Comparison of ENCODE assay signal across 21 cellular contexts in the genomic region with DNA sequence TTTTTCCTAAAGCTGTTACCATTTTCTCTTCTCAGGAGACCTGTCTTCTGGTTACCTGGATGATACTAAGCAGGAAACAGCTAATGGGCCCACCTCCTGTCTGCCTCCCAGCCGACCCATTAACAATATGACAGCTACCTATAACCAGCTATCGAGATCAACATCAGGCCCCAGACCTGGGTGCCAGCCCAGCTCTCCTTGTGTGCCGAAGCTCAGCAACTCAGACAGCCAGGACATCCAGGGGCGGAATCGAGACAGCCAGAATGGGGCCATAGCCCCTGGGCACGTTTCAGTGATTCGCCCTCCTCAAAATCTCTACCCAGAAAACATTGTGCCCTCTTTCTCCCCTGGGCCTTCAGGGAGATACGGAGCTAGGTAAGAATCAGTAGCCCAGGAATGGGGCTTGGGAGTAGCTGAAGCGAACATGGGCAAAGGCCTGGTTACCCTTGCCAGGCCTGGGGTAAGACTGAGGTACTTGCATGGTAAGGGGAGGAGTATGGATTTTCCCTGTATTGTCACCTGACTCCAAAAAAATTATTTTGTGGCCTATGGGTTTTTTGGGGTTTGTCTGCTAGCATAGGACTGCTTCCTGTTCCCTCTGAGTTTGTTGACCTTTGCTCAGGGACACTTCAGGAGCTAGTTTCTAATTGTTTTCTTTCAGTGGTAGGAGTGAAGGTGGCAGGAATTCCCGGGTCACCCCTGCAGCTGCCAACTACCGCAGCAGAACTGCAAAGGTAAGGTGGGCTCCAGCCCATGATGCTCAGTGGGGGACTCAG. TPM values are rescaled to one million over a fixed set of nuclear protein-coding genes. Genes with fewer than 3 reads are reported as not detected.
DNase-seq lines count a peak whose midpoint lies in the region; ATAC-seq and TF ChIP-seq lines count a peak whose summit lies in the region.
"Had no signal": no experiment of that assay in that cellular context is flagged by ENCODE, and none has a peak within 500 bp of the region (broad histone marks: within the 10 kb centered on the region; RNA-seq: fewer than 3 reads in every experiment).

No MANE protein-coding gene starts in this region.

- TF ChIP-seq CTCF in chondrocyte (IDR thresholded peaks at IDR 0.05) (no peak), neural progenitor cell (IDR thresholded peaks at IDR 0.05) (no peak), left lung (IDR thresholded peaks at IDR 0.05) (no peak)

- DNase-seq in T-helper 1 cell: no peak
- peak; percentile 6 for DNase-seq in D341Med (ENCODE audit: low spot score)
- DNase-seq in chondrocyte (ENCODE audit: low spot score): peak; percentile 64
- no peak for DNase-seq in neural progenitor cell (ENCODE audit: low spot score)
- DNase-seq in cerebellar nuclear complex (lab: John Stamatoyannopoulos, UW): no peak
- DNase-seq in CD1c-positive myeloid dendritic cell (ENCODE audit: extremely low spot score): no peak
- DNase-seq in left lung: no peak
- DNase-seq: 8988T; DMS79 treated with DMSO at 0.1 percent for 48 hours; effector memory CD4-positive, alpha-beta T cell; hypothalamus; IMR-90; kidney glomerular epithelial cell; MV-4-11; NCI-H2029 treated with DMSO at 0.1 percent for 48 hours; NCI-H524; OCI-M1 had no signal

- H3K36me3 Mint-ChIP-seq in T-helper 1 cell treated with Interleukin-12 subunit alpha and Interleukin-12 subunit beta and Interleukin-4 antibody, amounts not matched to agents 30 μg/mL and 1 μg/mL, for 36 hours (ENCODE audit: low read depth): peaks cover 67% of the 10 kb centered on the region
- H3K36me3 Mint-ChIP-seq in chondrocyte (ENCODE audit: low read depth): peaks cover 44% of the 10 kb centered on the region
- H3K36me3 Mint-ChIP-seq in neural progenitor cell: peaks cover 57% of the 10 kb centered on the region

- H4K20me1 ChIP-seq in neural progenitor cell (ENCODE audit: low read depth): no peaks in the 10 kb centered on the region
- H4K20me1 ChIP-seq: BLaER1 had no signal

- ATAC-seq in left lung: no peak

- H3K4me3 ChIP-seq in neural progenitor cell (no peak overlapping the region), left lung (no peak overlapping the region)
- H3K4me3 ChIP-seq: BLaER1, SJSA1, skin epidermis had no signal

- no peak overlapping the region for H3K4me3 Mint-ChIP-seq in T-helper 1 cell treated with Interleukin-12 subunit alpha and Interleukin-12 subunit beta and Interleukin-4 antibody, amounts not matched to agents 30 μg/mL and 1 μg/mL, for 36 hours
- H3K4me3 Mint-ChIP-seq in chondrocyte (ENCODE audit: unreplicated experiment) (no peak overlapping the region), neural progenitor cell (no peak overlapping the region)

- H3K4me1 Mint-ChIP-seq in T-helper 1 cell treated with Interleukin-12 subunit alpha and Interleukin-12 subunit beta and Interleukin-4 antibody, amounts not matched to agents 30 μg/mL and 1 μg/mL, for 36 hours (ENCODE audit: low read depth): peaks cover 12% of the 10 kb centered on the region
- H3K4me1 Mint-ChIP-seq in chondrocyte (ENCODE audit: low read depth) (peaks cover 9% of the 10 kb centered on the region), neural progenitor cell (peaks cover 26% of the 10 kb centered on the region)

- no peak overlapping the region for H3K9ac ChIP-seq in neural progenitor cell
- H3K9ac ChIP-seq: BLaER1 had no signal

- peaks cover 7% of the 10 kb centered on the region for H3K9me3 Mint-ChIP-seq in T-helper 1 cell treated with Interleukin-12 subunit alpha and Interleukin-12 subunit beta and Interleukin-4 antibody, amounts not matched to agents 30 μg/mL and 1 μg/mL, for 36 hours
- H3K9me3 Mint-ChIP-seq in chondrocyte (ENCODE audit: low read depth) (peaks cover 12% of the 10 kb centered on the region), neural progenitor cell (peaks cover 11% of the 10 kb centered on the region)

- no peaks in the 10 kb centered on the region for H3K27me3 ChIP-seq in neural progenitor cell
- H3K27me3 ChIP-seq in left lung: no peaks in the 10 kb centered on the region
- H3K27me3 ChIP-seq: BLaER1, SJSA1 had no signal

- H3K36me3 ChIP-seq in neural progenitor cell (no peaks in the 10 kb centered on the region), left lung (peaks cover 11 to 91% of the 10 kb centered on the region in 2 donors)

- H3K4me2 ChIP-seq in neural progenitor cell: no peak overlapping the region

- peak overlapping the region; percentile 29 for H3K27ac Mint-ChIP-seq in T-helper 1 cell treated with Interleukin-12 subunit alpha and Interleukin-12 subunit beta and Interleukin-4 antibody, amounts not matched to agents 30 μg/mL and 1 μg/mL, for 36 hours
- H3K27ac Mint-ChIP-seq in chondrocyte (ENCODE audit: unreplicated experiment): no peak overlapping the region
- peak overlapping the region; percentile 27 for H3K27ac Mint-ChIP-seq in neural progenitor cell

- intact Hi-C loops in left lung (cut with DNase I): no loop called here

- no peak overlapping the region for H2AFZ ChIP-seq in neural progenitor cell (replicated peaks)

- H3K27ac ChIP-seq in neural progenitor cell (no peak overlapping the region), left lung (no peak overlapping the region)
- H3K27ac ChIP-seq: BLaER1, SJSA1, skin epidermis had no signal

- H3K27me3 Mint-ChIP-seq in T-helper 1 cell treated with Interleukin-12 subunit alpha and Interleukin-12 subunit beta and Interleukin-4 antibody, amounts not matched to agents 30 μg/mL and 1 μg/mL, for 36 hours (ENCODE audit: low read depth): no peaks in the 10 kb centered on the region
- H3K27me3 Mint-ChIP-seq in chondrocyte (ENCODE audit: low read depth): no peaks in the 10 kb centered on the region
- peaks cover 4% of the 10 kb centered on the region for H3K27me3 Mint-ChIP-seq in neural progenitor cell (ENCODE audit: insufficient read depth, low read depth)

- no peaks in the 10 kb centered on the region for H3K4me1 ChIP-seq in neural progenitor cell
- peaks cover 3 to 10% of the 10 kb centered on the region in 2 donors for H3K4me1 ChIP-seq in left lung

- no peaks in the 10 kb centered on the region for H3F3A ChIP-seq in neural progenitor cell (ENCODE audit: low read depth)

- H3K79me2 ChIP-seq in neural progenitor cell (ENCODE audit: low read depth): no peaks in the 10 kb centered on the region

- no peaks in the 10 kb centered on the region for H3K9me3 ChIP-seq in neural progenitor cell (ENCODE audit: low read depth)
- H3K9me3 ChIP-seq in left lung: no peaks in the 10 kb centered on the region
- H3K9me3 ChIP-seq: BLaER1, SJSA1 had no signal

RNA-seq across cellular contexts. Expression of a gene that starts 26.6 kb away (rescaled TPM):
- total RNA-seq in chondrocyte (27.5 to 34.0 TPM (median 29.7 TPM) in 3 replicates), neural progenitor cell (ENCODE audit: low replicate concordance) (35.4 and 40.5 TPM in 2 replicates), left lung (10 to 100 TPM; 40.1 to 46.1 TPM)

RNA-seq across cellular contexts. Expression of a gene that starts 43.4 kb away (rescaled TPM):
- total RNA-seq in chondrocyte (12.3 to 22.0 TPM (median 14.1 TPM) in 3 replicates), neural progenitor cell (ENCODE audit: low replicate concordance) (30.8 and 40.7 TPM in 2 replicates), left lung (10 to 100 TPM; 17.3 to 33.7 TPM)

Comparison
In these comparisons a context has a peak if more than half of its experiments do, and no peak if none do; other contexts are left out.
1. DNase-seq: peak in D341Med (single experiment) and chondrocyte (single experiment); none in T-helper 1 cell (0 of 5), neural progenitor cell (single experiment), cerebellar nuclear complex (0 of 2), CD1c-positive myeloid dendritic cell (single experiment) and left lung (0 of 2).